22 cellular contexts compared by ENCODE assay signal in genomic region chr3:189099505-189100290, GRCh38.
DNase-seq lines count a peak whose midpoint lies in the region; ATAC-seq and TF ChIP-seq lines count a peak whose summit lies in the region.
"Had no signal": no experiment of that assay in that cellular context is flagged by ENCODE, and none has a peak within 500 bp of the region (broad histone marks: within the 10 kb centered on the region; RNA-seq: fewer than 3 reads in every experiment).

No MANE protein-coding gene starts in this region.

- no peaks in the 10 kb centered on the region for H3K9me3 ChIP-seq in fibroblast of lung (ENCODE audit: control insufficient read depth, insufficient read depth, low read depth, low read length)
- H3K9me3 ChIP-seq in lung (ENCODE audit: control insufficient read depth in 2 of 2, insufficient read depth in 1 of 2, low read length in 1 of 2): no peaks in the 10 kb centered on the region
- no peaks in the 10 kb centered on the region for H3K9me3 ChIP-seq in suprapubic skin

- H3K4me1 ChIP-seq in fibroblast of lung (ENCODE audit: control insufficient read depth, extremely low read depth, insufficient read depth, low read length) (no peaks in the 10 kb centered on the region), lung (ENCODE audit: control insufficient read depth in 2 of 2, insufficient read depth in 2 of 2, low read length in 2 of 2) (no peaks in the 10 kb centered on the region), suprapubic skin (peaks cover 8% of the 10 kb centered on the region)

- H4K20me1 ChIP-seq in fibroblast of lung (ENCODE audit: control insufficient read depth, extremely low read depth, insufficient read depth, low read length): no peaks in the 10 kb centered on the region

- in situ Hi-C loops in G401 (cut with HindIII; ENCODE audit: low sequenced_read_pairs): no loop called here

- TF ChIP-seq POLR2A in suprapubic skin (IDR thresholded peaks at IDR 0.05): no peak

- peak overlapping the region; percentile 9 for H3K4me2 ChIP-seq in fibroblast of lung (ENCODE audit: extremely low read depth, insufficient read depth, low read length)
- H3K4me2 ChIP-seq: GM23338, hepatocyte, PC-9 had no signal

- H3K27ac ChIP-seq in fibroblast of lung (ENCODE audit: insufficient read depth, low read length) (no peak overlapping the region), lung (ENCODE audit: low read depth in 1 of 2, low read length in 1 of 2) (peak overlapping the region; percentile 18 to 73), suprapubic skin (peak overlapping the region; percentile 89)
- H3K27ac ChIP-seq: C4-2B, hepatocyte, PC-9, SK-N-MC had no signal

- TF ChIP-seq CTCF in fibroblast of lung (conservative IDR thresholded peaks at IDR 0.05 in 1 of 2, IDR thresholded peaks at IDR 0.05 in 1 of 2; ENCODE audit: low read depth in 1 of 2, low read length in 2 of 2) (no peak), lung (IDR thresholded peaks at IDR 0.05; ENCODE audit: control extremely low read depth, extremely low read depth) (no peak), suprapubic skin (IDR thresholded peaks at IDR 0.05) (no peak)

- H3K4me3 ChIP-seq in fibroblast of lung (replicated peaks in 1 of 4; ENCODE audit: control extremely low read depth in 1 of 4, insufficient read depth in 1 of 4, low read depth in 3 of 4, low read length in 4 of 4) (no peak overlapping the region), lung (no peak overlapping the region), suprapubic skin (peak overlapping the region; percentile 8)
- H3K4me3 ChIP-seq: GM23338, hepatocyte, PC-9, SK-N-MC had no signal

- no peak for TF ChIP-seq EP300 in suprapubic skin (IDR thresholded peaks at IDR 0.05)

- H3K36me3 ChIP-seq in fibroblast of lung (ENCODE audit: control insufficient read depth, insufficient read depth, low read length) (no peaks in the 10 kb centered on the region), lung (ENCODE audit: control insufficient read depth in 2 of 2, insufficient read depth in 2 of 2, low read length in 2 of 2) (no peaks in the 10 kb centered on the region), suprapubic skin (no peaks in the 10 kb centered on the region)

- H3K79me2 ChIP-seq in fibroblast of lung (ENCODE audit: control insufficient read depth, insufficient read depth, low read length): no peaks in the 10 kb centered on the region
- H3K79me2 ChIP-seq: hepatocyte had no signal

- no peak overlapping the region for H3K9ac ChIP-seq in fibroblast of lung (ENCODE audit: insufficient read depth, low read length)

- H3K27me3 ChIP-seq in fibroblast of lung (ENCODE audit: control insufficient read depth, insufficient read depth, low read length) (no peaks in the 10 kb centered on the region), lung (ENCODE audit: control insufficient read depth, insufficient read depth) (no peaks in the 10 kb centered on the region), suprapubic skin (no peaks in the 10 kb centered on the region)
- H3K27me3 ChIP-seq: hepatocyte had no signal

- 74 to 87% methylated on average over 12 of the region's 12 CpGs for WGBS in lung, 2 donors
- 58% methylated on average over 12 of the region's 12 CpGs for WGBS in suprapubic skin

- DNase-seq in G401 (ENCODE audit: low spot score) (peak; percentile 3), fibroblast of lung (ENCODE audit: low read depth in 2 of 2) (peak in 1 of 2 donors; percentile 5), lung (ENCODE audit: low spot score) (no peak), suprapubic skin (ENCODE audit: low spot score in 2 of 2) (no peak), NCI-H510A (lab: John Stamatoyannopoulos, UW) (no peak)
- DNase-seq in stimulated activated CD8-positive, alpha-beta memory T cell treated with anti-CD3 and anti-CD28 coated beads, Interleukin-4, amount 100 ng/mL, for 48 hours: no peak
- DNase-seq: activated CD4-positive, alpha-beta T cell treated with anti-CD3 and anti-CD28 coated beads for 1 hour; activated naive CD8-positive, alpha-beta T cell treated with anti-CD3 and anti-CD28 coated beads, Interleukin-2, amount 10 ng/mL, durations not matched to agents 7 days and 5 days; islet precursor cell; midbrain; NCI-H1417; NCI-H774; PC-9; stimulated activated naive CD8-positive, alpha-beta T cell treated with anti-CD3 and anti-CD28 coated beads, Interleukin-15, amount 100 ng/mL, for 72 hours; T1000 had no signal

- no peak for ATAC-seq in lung (ENCODE audit: insufficient read depth, low FRiP score)
- ATAC-seq in HG03521 (IDR thresholded peaks at IDR 0.05; ENCODE audit: unreplicated experiment): no peak
- ATAC-seq in SK-N-SH treated with all-trans-retinoic acid at 6 μM for 48 hours: no peak
- ATAC-seq: activated T-helper 17 cell treated with anti-CD3 and anti-CD28 coated beads, Interleukin-2, amount 50 U/mL, for 72 hours; GM23338; stimulated activated naive CD8-positive, alpha-beta T cell treated with anti-CD3 and anti-CD28 coated beads, Interleukin-15, amount 100 ng/mL, for 72 hours had no signal

- H2AFZ ChIP-seq in fibroblast of lung (ENCODE audit: low read length): no peak overlapping the region
- H2AFZ ChIP-seq: GM23338, hepatocyte, PC-9 had no signal

TF ChIP-seq in SK-N-SH treated with all-trans-retinoic acid at 6 μM for 48 hours, 23 proteins besides CTCF, POLR2A, EP300 and RAD21:
- TF ChIP-seq CSDC2 (CRISPR knock-in tag; IDR thresholded peaks at IDR 0.05) (no peak), CSRNP3 (CRISPR knock-in tag; IDR thresholded peaks at IDR 0.05) (no peak), ZC3H10 (CRISPR knock-in tag; IDR thresholded peaks at IDR 0.05) (no peak), TCF4 (CRISPR knock-in tag; IDR thresholded peaks at IDR 0.05; ENCODE audit: borderline replicate concordance) (no peak), ZFP3 (CRISPR knock-in tag; IDR thresholded peaks at IDR 0.05) (no peak), ZNF8 (CRISPR knock-in tag; IDR thresholded peaks at IDR 0.05) (no peak), POU6F1 (CRISPR knock-in tag; IDR thresholded peaks at IDR 0.05; ENCODE audit: borderline replicate concordance, low read depth) (no peak), ISL1 (CRISPR knock-in tag; IDR thresholded peaks at IDR 0.05) (no peak), ARNTL (CRISPR knock-in tag; IDR thresholded peaks at IDR 0.05; ENCODE audit: borderline replicate concordance, low read depth) (no peak)
- TF ChIP-seq, protein P1, sequence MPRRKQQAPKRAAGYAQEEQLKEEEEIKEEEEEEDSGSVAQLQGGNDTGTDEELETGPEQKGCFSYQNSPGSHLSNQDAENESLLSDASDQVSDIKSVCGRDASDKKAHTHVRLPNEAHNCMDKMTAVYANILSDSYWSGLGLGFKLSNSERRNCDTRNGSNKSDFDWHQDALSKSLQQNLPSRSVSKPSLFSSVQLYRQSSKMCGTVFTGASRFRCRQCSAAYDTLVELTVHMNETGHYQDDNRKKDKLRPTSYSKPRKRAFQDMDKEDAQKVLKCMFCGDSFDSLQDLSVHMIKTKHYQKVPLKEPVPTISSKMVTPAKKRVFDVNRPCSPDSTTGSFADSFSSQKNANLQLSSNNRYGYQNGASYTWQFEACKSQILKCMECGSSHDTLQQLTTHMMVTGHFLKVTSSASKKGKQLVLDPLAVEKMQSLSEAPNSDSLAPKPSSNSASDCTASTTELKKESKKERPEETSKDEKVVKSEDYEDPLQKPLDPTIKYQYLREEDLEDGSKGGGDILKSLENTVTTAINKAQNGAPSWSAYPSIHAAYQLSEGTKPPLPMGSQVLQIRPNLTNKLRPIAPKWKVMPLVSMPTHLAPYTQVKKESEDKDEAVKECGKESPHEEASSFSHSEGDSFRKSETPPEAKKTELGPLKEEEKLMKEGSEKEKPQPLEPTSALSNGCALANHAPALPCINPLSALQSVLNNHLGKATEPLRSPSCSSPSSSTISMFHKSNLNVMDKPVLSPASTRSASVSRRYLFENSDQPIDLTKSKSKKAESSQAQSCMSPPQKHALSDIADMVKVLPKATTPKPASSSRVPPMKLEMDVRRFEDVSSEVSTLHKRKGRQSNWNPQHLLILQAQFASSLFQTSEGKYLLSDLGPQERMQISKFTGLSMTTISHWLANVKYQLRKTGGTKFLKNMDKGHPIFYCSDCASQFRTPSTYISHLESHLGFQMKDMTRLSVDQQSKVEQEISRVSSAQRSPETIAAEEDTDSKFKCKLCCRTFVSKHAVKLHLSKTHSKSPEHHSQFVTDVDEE (CRISPR knock-in tag; IDR thresholded peaks at IDR 0.05): no peak
